ENCODE assay signal across 9 cellular contexts in genomic region chr19:10505583-10506229, GRCh38. TPM values are rescaled to one million over a fixed set of nuclear protein-coding genes. Genes with fewer than 3 reads are reported as not detected.
DNase-seq lines count a peak whose midpoint lies in the region; ATAC-seq, FAIRE-seq and TF ChIP-seq lines count a peak whose summit lies in the region.
"Had no signal": no experiment of that assay in that cellular context is flagged by ENCODE, and none has a peak within 500 bp of the region (broad histone marks: within the 10 kb centered on the region; RNA-seq: fewer than 3 reads in every experiment).

No MANE protein-coding gene starts in this region.

- CTCF ChIA-PET in WTC11 (lab: Charles Lee), result interaction anchor here (0.5 to 4.1 kb wide), 23 partner anchors 9 to 376 kb away, joined by 3 to 23 read pairs (median 4); partner anchors contain the start of genes CDKN2D, DNM2, KRI1 and S1PR5

- POLR2A ChIA-PET in WTC11 (lab: Charles Lee), result interaction anchor here (0.7 kb wide), 1 partner anchor 584 kb away, joined by 6 read pairs; no protein-coding TSS in a partner anchor

- intact Hi-C loops in left lung (cut with DNase I), result no loop called here

- peak; percentile 90 for TF ChIP-seq CTCF in WTC11 (IDR thresholded peaks at IDR 0.05)
- peak; percentile 89 for TF ChIP-seq CTCF in bronchial epithelial cell (IDR thresholded peaks at IDR 0.05; ENCODE audit: insufficient read depth, low read length, severe bottlenecking)
- peak; percentile 69 to 85 for TF ChIP-seq CTCF in left lung (IDR thresholded peaks at IDR 0.05)

- no peak for FAIRE-seq in bronchial epithelial cell (lab: Jason Lieb, UNC)
- FAIRE-seq: colon had no signal

- H3K27ac ChIP-seq in left lung, result no peak overlapping the region

- no peaks in the 10 kb centered on the region for H3K9me3 ChIP-seq in left lung

- ATAC-seq in WTC11 (peak; percentile 53), left lung (peak; percentile 34), HG03457 (IDR thresholded peaks at IDR 0.05; ENCODE audit: unreplicated experiment) (no peak), HG02610 (IDR thresholded peaks at IDR 0.05; ENCODE audit: unreplicated experiment) (no peak)

- H3K27me3 ChIP-seq in bronchial epithelial cell (ENCODE audit: control insufficient read depth, insufficient read depth, low read length) (no peaks in the 10 kb centered on the region), left lung (peaks cover 0 to 19% of the 10 kb centered on the region in 2 donors)

- no peak overlapping the region for H3K4me3 ChIP-seq in bronchial epithelial cell (ENCODE audit: low read depth, low read length)
- no peak overlapping the region for H3K4me3 ChIP-seq in left lung

- H3K36me3 Mint-ChIP-seq in WTC11, result no peaks in the 10 kb centered on the region

- 0 out of 2 replicates have a peak overlapping the region, but pooled peaks have one; percentile 2 for H3K4me3 Mint-ChIP-seq in WTC11

- H3K4me1 Mint-ChIP-seq in WTC11, result peaks cover 13% of the 10 kb centered on the region

- H3K4me1 ChIP-seq in left lung, result peaks cover 12 to 37% of the 10 kb centered on the region in 2 donors

- H3K9me3 Mint-ChIP-seq in WTC11, result 0 out of 2 replicates have a peak, but pooled peaks cover 3% of the 10 kb centered on the region

- DNase-seq in EL (peak; percentile 61), M059J (ENCODE audit: low read depth) (peak; percentile 24), WTC11 (ENCODE audit: low spot score) (peak; percentile 90), bronchial epithelial cell (ENCODE audit: low read depth) (peak; percentile 61), left lung (peak; percentile 79 to 90)
- peak; percentile 41 to 78 (median 67) for DNase-seq in stimulated activated CD4-positive, alpha-beta T cell treated with anti-CD3 and anti-CD28 coated beads, TNF-alpha, amount 100 ng/mL, for 1 hour (ENCODE audit: low read depth in 3 of 3, low spot score in 1 of 3)

- peak overlapping the region; percentile 46; the same call in 1 of the 2 replicates for H3K27ac Mint-ChIP-seq in WTC11

- H3K36me3 ChIP-seq in bronchial epithelial cell (ENCODE audit: control insufficient read depth, insufficient read depth, low read length) (no peaks in the 10 kb centered on the region), left lung (no peaks in the 10 kb centered on the region)

- 0 out of 2 replicates have a peak, but pooled peaks cover 4% of the 10 kb centered on the region for H3K27me3 Mint-ChIP-seq in WTC11 (ENCODE audit: low read depth)

TF ChIP-seq in WTC11, 78 proteins besides CTCF, POLR2A, EP300 and RAD21:
- TF ChIP-seq USF2 (CRISPR knock-in tag; IDR thresholded peaks at IDR 0.05) (peak; percentile 69), ZNF121 (CRISPR knock-in tag; IDR thresholded peaks at IDR 0.05) (0 out of 2 replicates have a peak, but pooled peaks have one; percentile 3), ERG (CRISPR knock-in tag; IDR thresholded peaks at IDR 0.05) (no peak), GTF2I (CRISPR knock-in tag; conservative IDR thresholded peaks at IDR 0.05) (0 out of 2 replicates have a peak, but pooled peaks have one; percentile 50), USF1 (CRISPR knock-in tag; IDR thresholded peaks at IDR 0.05) (peak; percentile 74), ARID4B (CRISPR knock-in tag; IDR thresholded peaks at IDR 0.05; ENCODE audit: borderline replicate concordance) (0 out of 2 replicates have a peak, but pooled peaks have one; percentile 31), MAX (CRISPR knock-in tag; IDR thresholded peaks at IDR 0.05) (peak; percentile 47; the same call in 1 of the 2 replicates), ELF4 (CRISPR knock-in tag; IDR thresholded peaks at IDR 0.05; ENCODE audit: low read depth) (no peak)

RNA-seq across cellular contexts. Expression of gene KEAP1, which starts 2.5 kb away (rescaled TPM):
- total RNA-seq in M059J (2014; rRNA removed; shearing (Covaris generic)), result 39.8 and 75.4 TPM in 2 replicates
- total RNA-seq in WTC11 (2021), result 65.1 to 74.9 TPM (median 68.7 TPM) in 3 replicates
- 59.5 and 62.9 TPM in 2 replicates for total RNA-seq in bronchial epithelial cell
- total RNA-seq in left lung, result 10 to 100 TPM; 56.0 to 82.2 TPM

RNA-seq across cellular contexts. Expression of gene S1PR5, which starts 11.5 kb away (rescaled TPM):
- total RNA-seq in M059J (2014; rRNA removed; shearing (Covaris generic)), result 10.3 and 11.9 TPM in 2 replicates
- total RNA-seq in WTC11 (2021), result 3.8 to 5.4 TPM (median 4.1 TPM) in 3 replicates
- total RNA-seq in bronchial epithelial cell, result 6.6 and 7.8 TPM in 2 replicates
- 1 to 10 TPM in 1 of 2 donors, under 1 TPM in 1; 0.92 to 1.8 TPM for total RNA-seq in left lung

RNA-seq across cellular contexts. Expression of gene ATG4D, which starts 38.0 kb away (rescaled TPM):
- 24.3 and 40.1 TPM in 2 replicates for total RNA-seq in M059J (2014; rRNA removed; shearing (Covaris generic))
- total RNA-seq in WTC11 (2021) (50.3 to 59.4 TPM (median 53.8 TPM) in 3 replicates), bronchial epithelial cell (30.3 and 37.5 TPM in 2 replicates), left lung (10 to 100 TPM; 25.0 to 27.4 TPM)

Comparison
In these comparisons a context has a peak if more than half of its experiments do, and no peak if none do; other contexts are left out.
1. DNase-seq: peak in every context shown above with its lines; median percentile 90 in WTC11; 84 in left lung; 67 in stimulated activated CD4-positive, alpha-beta T cell treated with anti-CD3 and anti-CD28 coated beads, TNF-alpha, amount 100 ng/mL, for 1 hour; 61 in EL; 61 in bronchial epithelial cell; 24 in M059J.
2. ATAC-seq: peak in WTC11 (single experiment) and left lung (single experiment); none in HG03457 (single experiment) and HG02610 (single experiment).
3. Peak in every context shown above with its lines, with median percentiles within 50 percentile points of each other: CTCF ChIP-seq.